8 cellular contexts compared by ENCODE assay signal in genomic region chr4:2843023-2843908, GRCh38. TPM values are rescaled to one million over a fixed set of nuclear protein-coding genes. Genes with fewer than 3 reads are reported as not detected.
A peak's percentile ranks its signal among the peaks of the same experiment; 100 is the strongest.
DNase-seq lines count a peak whose midpoint lies in the region; ATAC-seq and TF ChIP-seq lines count a peak whose summit lies in the region.

TSS of gene ADD1 (plus strand) at chr4:2843844. CDS start at chr4:2875916, 32,072 bp downstream.

- peaks cover 57% of the 10 kb centered on the region for H3K4me1 Mint-ChIP-seq in CD14-positive monocyte

- H3K9me3 Mint-ChIP-seq in CD14-positive monocyte: no peaks in the 10 kb centered on the region

- H3K36me3 Mint-ChIP-seq in CD14-positive monocyte: peaks cover 2 to 16% of the 10 kb centered on the region in 2 donors

- H3K27ac Mint-ChIP-seq in CD14-positive monocyte: peak within 1 kb of the TSS; percentile 81 to 91 (median 89)

- intact Hi-C loops in CD14-positive monocyte (cut with micrococcal nuclease): loop anchor here (5.0 to 10.0 kb wide), 2 partner anchors 46 to 92 kb away; no protein-coding TSS in a partner anchor

- H3K27me3 Mint-ChIP-seq in CD14-positive monocyte (ENCODE audit: low read depth in 3 of 3): peaks cover 0 to 2% (median 0%) of the 10 kb centered on the region in 3 donors

- ATAC-seq in HG03457 (IDR thresholded peaks at IDR 0.05; ENCODE audit: unreplicated experiment): peak; percentile 54

- TF ChIP-seq CTCF in CD14-positive monocyte (IDR thresholded peaks at IDR 0.05): no peak

- H3K4me3 Mint-ChIP-seq in CD14-positive monocyte: peak within 1 kb of the TSS; percentile 89 to 98

- DNase-seq in CD14-positive monocyte (ENCODE audit: low spot score) (peak; percentile 86), GM19240 (ENCODE audit: insufficient read length, low spot score) (peak; percentile 81), NCI-H82 treated with DMSO at 0.1 percent for 48 hours (lab: John Stamatoyannopoulos, UW; ENCODE audit: unreplicated experiment) (peak; percentile 34), lung microvascular endothelial cell (ENCODE audit: low read depth in 2 of 2) (peak; percentile 96 to 97)
- peak; percentile 77 to 88 for DNase-seq in activated CD8-positive, alpha-beta memory T cell treated with anti-CD3 and anti-CD28 coated beads for 1 hour (ENCODE audit: extremely low read depth in 1 of 2, low read depth in 1 of 2)
- peak; percentile 88 for DNase-seq in effector CD4-positive, alpha-beta T cell
- peak; percentile 82 to 93 (median 92) for DNase-seq in stimulated activated CD4-positive, alpha-beta T cell treated with anti-CD3 and anti-CD28 coated beads, TNF-alpha, amount 100 ng/mL, for 4 hours (ENCODE audit: low read depth in 3 of 3)

RNA-seq across cellular contexts. Expression of gene ADD1, which starts in this region (rescaled TPM):
- 100 to 1,000 TPM in 1 of 2 donors, 10 to 100 TPM in 1; 76.1 to 103 TPM for polyA plus RNA-seq in CD14-positive monocyte
- total RNA-seq in lung microvascular endothelial cell: 129 and 156 TPM in 2 replicates

Comparison
In these comparisons a context has a peak if more than half of its experiments do, and no peak if none do; other contexts are left out.
1. Peak in every context shown above with its lines: DNase-seq and ATAC-seq.
2. DNase-seq: peak in every context shown above with its lines; median percentile 96 in lung microvascular endothelial cell; 92 in stimulated activated CD4-positive, alpha-beta T cell treated with anti-CD3 and anti-CD28 coated beads, TNF-alpha, amount 100 ng/mL, for 4 hours; 88 in effector CD4-positive, alpha-beta T cell; 86 in CD14-positive monocyte; 82 in activated CD8-positive, alpha-beta memory T cell treated with anti-CD3 and anti-CD28 coated beads for 1 hour; 81 in GM19240; 34 in NCI-H82 treated with DMSO at 0.1 percent for 48 hours.